ENCODE assay signal across 11 cellular contexts in genomic region chr22:40401532-40401931, GRCh38. TPM values are rescaled to one million over a fixed set of nuclear protein-coding genes. Genes with fewer than 3 reads are reported as not detected.
A peak's percentile ranks its signal among the peaks of the same experiment; 100 is the strongest.
DNase-seq lines count a peak whose midpoint lies in the region; ATAC-seq lines count a peak whose summit lies in the region.
"Had no signal": no experiment of that assay in that cellular context is flagged by ENCODE, and none has a peak within 500 bp of the region (broad histone marks: within the 10 kb centered on the region; RNA-seq: fewer than 3 reads in every experiment).

No MANE protein-coding gene starts in this region.

- peaks cover 63% of the 10 kb centered on the region for H3K4me1 Mint-ChIP-seq in activated CD4-positive, alpha-beta T cell treated with anti-CD3 and anti-CD28 coated beads, Interleukin-2, amount 10 ng/mL, durations not matched to agents 7 days and 5 days
- peaks cover 72% of the 10 kb centered on the region for H3K4me1 Mint-ChIP-seq in activated naive CD8-positive, alpha-beta T cell treated with anti-CD3 and anti-CD28 coated beads, Interleukin-2, amount 50 U/mL, for 24 hours

- H3K9me3 Mint-ChIP-seq in activated CD4-positive, alpha-beta T cell treated with anti-CD3 and anti-CD28 coated beads, Interleukin-2, amount 10 ng/mL, durations not matched to agents 7 days and 5 days, result no peaks in the 10 kb centered on the region
- no peaks in the 10 kb centered on the region for H3K9me3 Mint-ChIP-seq in activated naive CD8-positive, alpha-beta T cell treated with anti-CD3 and anti-CD28 coated beads, Interleukin-2, amount 50 U/mL, for 24 hours

- DNase-seq in GF-D8 (lab: John Stamatoyannopoulos, UW), result peak; percentile 88
- DNase-seq in activated CD4-positive, alpha-beta T cell treated with anti-CD3 and anti-CD28 coated beads, Interleukin-2, amount 10 ng/mL, durations not matched to agents 7 days and 5 days, result peak; percentile 63
- DNase-seq in activated naive CD8-positive, alpha-beta T cell treated with anti-CD3 and anti-CD28 coated beads, Interleukin-2, amount 50 U/mL, for 24 hours, result peak; percentile 64
- peak in 2 of 3 experiments; percentile 18 to 50 for DNase-seq in stimulated activated CD4-positive, alpha-beta T cell treated with anti-CD3 and anti-CD28 coated beads, TNF-alpha, amount 100 ng/mL, for 24 hours (ENCODE audit: low read depth in 3 of 3)
- no peak for DNase-seq in right cardiac atrium
- DNase-seq in germinal center (ENCODE audit: low spot score), result no peak
- DNase-seq: KBM-7, occipital lobe, testis had no signal

- H3K27me3 ChIP-seq in right cardiac atrium (ENCODE audit: control insufficient read depth, insufficient read depth), result no peaks in the 10 kb centered on the region
- H3K27me3 ChIP-seq: testis had no signal

- no peaks in the 10 kb centered on the region for H3K4me1 ChIP-seq in right cardiac atrium (ENCODE audit: control insufficient read depth, insufficient read depth, low read length)
- H3K4me1 ChIP-seq: testis had no signal

- no peak overlapping the region for H3K27ac ChIP-seq in right cardiac atrium (ENCODE audit: low read length)
- H3K27ac ChIP-seq: testis had no signal

- H3K27me3 Mint-ChIP-seq in activated CD4-positive, alpha-beta T cell treated with anti-CD3 and anti-CD28 coated beads, Interleukin-2, amount 10 ng/mL, durations not matched to agents 7 days and 5 days, result no peaks in the 10 kb centered on the region
- no peaks in the 10 kb centered on the region for H3K27me3 Mint-ChIP-seq in activated naive CD8-positive, alpha-beta T cell treated with anti-CD3 and anti-CD28 coated beads, Interleukin-2, amount 50 U/mL, for 24 hours

- ATAC-seq in activated naive CD8-positive, alpha-beta T cell treated with anti-CD3 and anti-CD28 coated beads, Interleukin-2, amount 50 U/mL, for 24 hours, result peak; percentile 95
- ATAC-seq in HG02759 (IDR thresholded peaks at IDR 0.05; ENCODE audit: unreplicated experiment) (no peak), HG03139 (IDR thresholded peaks at IDR 0.05; ENCODE audit: unreplicated experiment) (no peak), right cardiac atrium (no peak)

- CTCF ChIA-PET in activated CD4-positive, alpha-beta T cell treated with anti-CD3 and anti-CD28 coated beads, Interleukin-2, amount 10 ng/mL, durations not matched to agents 7 days and 5 days (lab: Charles Lee), result interaction anchor here (1.7 kb wide), 1 partner anchor 20 kb away, joined by 4 read pairs; no protein-coding TSS in a partner anchor

- 92% methylated on average over 4 of the region's 4 CpGs for WGBS in right cardiac atrium

- no peaks in the 10 kb centered on the region for H3K9me3 ChIP-seq in right cardiac atrium (ENCODE audit: control insufficient read depth, low read length)
- H3K9me3 ChIP-seq: testis had no signal

- peak overlapping the region; percentile 50 for H3K4me3 Mint-ChIP-seq in activated CD4-positive, alpha-beta T cell treated with anti-CD3 and anti-CD28 coated beads, Interleukin-2, amount 10 ng/mL, durations not matched to agents 7 days and 5 days
- peak overlapping the region; percentile 52 for H3K4me3 Mint-ChIP-seq in activated naive CD8-positive, alpha-beta T cell treated with anti-CD3 and anti-CD28 coated beads, Interleukin-2, amount 50 U/mL, for 24 hours

- peaks cover 39% of the 10 kb centered on the region for H3K36me3 Mint-ChIP-seq in activated CD4-positive, alpha-beta T cell treated with anti-CD3 and anti-CD28 coated beads, Interleukin-2, amount 10 ng/mL, durations not matched to agents 7 days and 5 days (ENCODE audit: low read depth)
- H3K36me3 Mint-ChIP-seq in activated naive CD8-positive, alpha-beta T cell treated with anti-CD3 and anti-CD28 coated beads, Interleukin-2, amount 50 U/mL, for 24 hours (ENCODE audit: low read depth), result peaks cover 23% of the 10 kb centered on the region

- POLR2A ChIA-PET in activated CD4-positive, alpha-beta T cell treated with anti-CD3 and anti-CD28 coated beads, Interleukin-2, amount 10 ng/mL, durations not matched to agents 7 days and 5 days (lab: Charles Lee), result no interaction called here

- no peak overlapping the region for H3K4me3 ChIP-seq in right cardiac atrium (ENCODE audit: low read length)
- H3K4me3 ChIP-seq: testis had no signal

- intact Hi-C loops in right cardiac atrium (cut with DNase I), result no loop called here

- peak overlapping the region; percentile 90 for H3K27ac Mint-ChIP-seq in activated CD4-positive, alpha-beta T cell treated with anti-CD3 and anti-CD28 coated beads, Interleukin-2, amount 10 ng/mL, durations not matched to agents 7 days and 5 days
- peak overlapping the region; percentile 86 for H3K27ac Mint-ChIP-seq in activated naive CD8-positive, alpha-beta T cell treated with anti-CD3 and anti-CD28 coated beads, Interleukin-2, amount 50 U/mL, for 24 hours

RNA-seq across cellular contexts. Expression of gene SGSM3, which starts 31.1 kb away (rescaled TPM):
- total RNA-seq in activated CD4-positive, alpha-beta T cell treated with anti-CD3 and anti-CD28 coated beads, Interleukin-2, amount 10 ng/mL, durations not matched to agents 7 days and 5 days, result 10 to 100 TPM; 79.6 to 92.4 TPM
- total RNA-seq in right cardiac atrium, result 10 to 100 TPM; 40.0 to 51.5 (median 46.6) TPM
- polyA plus RNA-seq in right cardiac atrium, result 56.4 TPM

RNA-seq across cellular contexts. Expression of gene ADSL, which starts 55.2 kb away (rescaled TPM):
- total RNA-seq in activated CD4-positive, alpha-beta T cell treated with anti-CD3 and anti-CD28 coated beads, Interleukin-2, amount 10 ng/mL, durations not matched to agents 7 days and 5 days, result 100 to 1,000 TPM; 124 to 130 TPM
- 10 to 100 TPM; 35.9 to 51.0 (median 39.9) TPM for total RNA-seq in right cardiac atrium
- 31.7 TPM for polyA plus RNA-seq in right cardiac atrium

Comparison
In these comparisons a context has a peak if more than half of its experiments do, and no peak if none do; other contexts are left out.
1. DNase-seq: peak in GF-D8 (single experiment), activated CD4-positive, alpha-beta T cell treated with anti-CD3 and anti-CD28 coated beads, Interleukin-2, amount 10 ng/mL, durations not matched to agents 7 days and 5 days (single experiment), activated naive CD8-positive, alpha-beta T cell treated with anti-CD3 and anti-CD28 coated beads, Interleukin-2, amount 50 U/mL, for 24 hours (single experiment) and stimulated activated CD4-positive, alpha-beta T cell treated with anti-CD3 and anti-CD28 coated beads, TNF-alpha, amount 100 ng/mL, for 24 hours (2 of 3); none in right cardiac atrium (0 of 3) and germinal center (single experiment).